Comparison of ENCODE assay signal across 36 cellular contexts in the genomic region with DNA sequence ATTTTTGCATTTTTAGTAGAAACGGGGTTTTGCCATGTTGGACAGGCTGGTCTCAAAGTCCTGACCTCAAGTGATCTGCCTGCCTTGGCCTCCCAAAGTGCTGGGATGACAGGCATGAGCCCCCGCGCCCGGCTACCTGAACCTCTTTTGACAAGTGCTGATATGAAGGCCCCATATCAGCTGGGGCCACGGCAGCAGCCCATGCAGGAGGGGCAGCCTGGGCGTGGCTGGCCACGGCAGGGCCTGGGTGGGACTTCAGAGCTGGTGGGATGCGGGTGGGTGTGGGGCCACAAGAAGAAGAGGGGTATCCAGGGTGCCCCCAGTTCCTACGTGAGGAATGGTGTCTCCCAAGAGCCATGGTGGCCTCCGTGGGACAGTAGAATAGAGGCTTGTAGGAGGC.
"Had no signal": no experiment of that assay in that cellular context is flagged by ENCODE, and none has a peak within 500 bp of the region (broad histone marks: within the 10 kb centered on the region; RNA-seq: fewer than 3 reads in every experiment).

No MANE protein-coding gene starts in this region.

- H3K27ac Mint-ChIP-seq: activated B cell treated with CpG ODN at 0.5 μM for 24 hours; activated CD4-positive, alpha-beta memory T cell treated with anti-CD3 and anti-CD28 coated beads for 36 hours; activated CD4-positive, alpha-beta T cell treated with anti-CD3 and anti-CD28 coated beads, Interleukin-2, amount 10 ng/mL, durations not matched to agents 24 days and 14 days; activated CD8-positive, alpha-beta T cell treated with anti-CD3 and anti-CD28 coated beads for 36 hours; activated naive CD4-positive, alpha-beta T cell treated with anti-CD3 and anti-CD28 coated beads for 36 hours; activated naive CD4-positive, alpha-beta T cell treated with anti-CD3 and anti-CD28 coated beads, Interleukin-2, amount 50 U/mL, for 72 hours; activated naive CD8-positive, alpha-beta T cell treated with anti-CD3 and anti-CD28 coated beads for 36 hours; activated T-cell treated with anti-CD3 and anti-CD28 coated beads, Interleukin-2, amount 50 U/mL, for 72 hours; activated T-helper 1 cell treated with anti-CD3 and anti-CD28 coated beads, Interleukin-12 subunit alpha, Interleukin-12 subunit beta, Interleukin-2, Interleukin-4 antibody, amounts not matched to agents 30 ng/mL and 10 ng/mL and 1 ng/mL, durations not matched to agents 14 hours and 24 hours and 36 hours; activated T-helper 17 cell treated with anti-CD3 and anti-CD28 coated beads, Interleukin-2, amount 50 U/mL, for 72 hours; T-helper 1 cell treated with Interleukin-12 subunit alpha and Interleukin-12 subunit beta and Interleukin-4 antibody, amounts not matched to agents 30 μg/mL and 1 μg/mL, for 36 hours; T-helper 2 cell treated with Interferon-gamma antibody and Interleukin-4, amounts not matched to agents 5 μg/mL and 100 μg/mL, for 36 hours had no signal

- FAIRE-seq: astrocyte, TTC549 had no signal

- ATAC-seq: activated CD8-positive, alpha-beta T cell treated with anti-CD3 and anti-CD28 coated beads for 36 hours; activated naive CD4-positive, alpha-beta T cell treated with anti-CD3 and anti-CD28 coated beads, Interleukin-2, amount 50 U/mL, for 72 hours; activated T-cell treated with anti-CD3 and anti-CD28 coated beads, Interleukin-2, amount 50 U/mL, for 4 hours; activated T-cell treated with anti-CD3 and anti-CD28 coated beads, Interleukin-2, amount 50 U/mL, for 72 hours; activated T-helper 17 cell treated with anti-CD3 and anti-CD28 coated beads, Interleukin-2, amount 50 U/mL, for 72 hours; body of pancreas had no signal

- H3K4me3 ChIP-seq: adrenal gland, body of pancreas, breast epithelium had no signal

- DNase-seq: activated B cell treated with CpG ODN at 0.5 μM for 24 hours; activated CD4-positive, alpha-beta memory T cell treated with anti-CD3 and anti-CD28 coated beads for 36 hours; activated CD4-positive, alpha-beta T cell treated with anti-CD3 and anti-CD28 coated beads for 4 hours; activated CD4-positive, alpha-beta T cell treated with anti-CD3 and anti-CD28 coated beads, Interleukin-2, amount 10 ng/mL, durations not matched to agents 24 days and 14 days; activated CD4-positive, alpha-beta T cell treated with anti-CD3 and anti-CD28 coated beads, Interleukin-2, amount 50 U/mL, for 1 hour; activated CD4-positive, alpha-beta T cell treated with anti-CD3 and anti-CD28 coated beads, Interleukin-2, amount 50 U/mL, for 4 hours; activated CD4-positive, CD25-positive, alpha-beta regulatory T cell treated with anti-CD3 and anti-CD28 coated beads, Interleukin-2, amount 50 U/mL, for 72 hours; activated CD8-positive, alpha-beta memory T cell treated with anti-CD3 and anti-CD28 coated beads, Interleukin-2, amount 50 U/mL, for 4 hours; activated CD8-positive, alpha-beta T cell treated with anti-CD3 and anti-CD28 coated beads for 36 hours; activated effector memory CD4-positive, alpha-beta T cell treated with anti-CD3 and anti-CD28 coated beads, Interleukin-2, amount 50 U/mL, for 16 hours; activated gamma-delta T cell treated with Interleukin-2 at 50 U/mL for 16 hours; activated naive CD4-positive, alpha-beta T cell; activated naive CD4-positive, alpha-beta T cell treated with anti-CD3 and anti-CD28 coated beads for 36 hours; activated naive CD4-positive, alpha-beta T cell treated with anti-CD3 and anti-CD28 coated beads, Interleukin-2, amount 50 U/mL, for 16 hours; activated naive CD8-positive, alpha-beta T cell treated with anti-CD3 and anti-CD28 coated beads for 36 hours; activated T-cell treated with anti-CD3 and anti-CD28 coated beads for 4 hours; activated T-cell treated with anti-CD3 and anti-CD28 coated beads, Interleukin-2, amount 50 U/mL, for 1 hour; activated T-cell treated with anti-CD3 and anti-CD28 coated beads, Interleukin-2, amount 50 U/mL, for 4 hours; activated T-cell treated with anti-CD3 and anti-CD28 coated beads, Interleukin-2, amount 50 U/mL, for 72 hours; adrenal gland; amniotic stem cell; body of pancreas; brain microvascular endothelial cell; central memory CD4-positive, alpha-beta T cell; T-helper 1 cell; T-helper 2 cell; T-helper 9 cell had no signal

- H3K27me3 ChIP-seq: adrenal gland, body of pancreas, brain microvascular endothelial cell, breast epithelium had no signal

- H3K9me3 Mint-ChIP-seq: activated CD4-positive, alpha-beta T cell treated with anti-CD3 and anti-CD28 coated beads, Interleukin-2, amount 10 ng/mL, durations not matched to agents 24 days and 14 days; activated naive CD4-positive, alpha-beta T cell treated with anti-CD3 and anti-CD28 coated beads, Interleukin-2, amount 50 U/mL, for 72 hours; activated T-cell treated with anti-CD3 and anti-CD28 coated beads, Interleukin-2, amount 50 U/mL, for 4 hours; activated T-helper 1 cell treated with anti-CD3 and anti-CD28 coated beads, Interleukin-12 subunit alpha, Interleukin-12 subunit beta, Interleukin-2, Interleukin-4 antibody, amounts not matched to agents 30 ng/mL and 10 ng/mL and 1 ng/mL, durations not matched to agents 14 hours and 24 hours and 36 hours; activated T-helper 17 cell treated with anti-CD3 and anti-CD28 coated beads, Interleukin-2, amount 50 U/mL, for 72 hours; T-helper 1 cell treated with Interleukin-12 subunit alpha and Interleukin-12 subunit beta and Interleukin-4 antibody, amounts not matched to agents 30 μg/mL and 1 μg/mL, for 36 hours; T-helper 2 cell treated with Interferon-gamma antibody and Interleukin-4, amounts not matched to agents 5 μg/mL and 100 μg/mL, for 36 hours had no signal

- H3K36me3 ChIP-seq: adrenal gland, brain microvascular endothelial cell, breast epithelium had no signal

- H3K27ac ChIP-seq: adrenal gland, body of pancreas, brain microvascular endothelial cell, breast epithelium, VCaP had no signal

- H3K27me3 Mint-ChIP-seq: activated B cell treated with CpG ODN at 0.5 μM for 24 hours; activated CD4-positive, alpha-beta memory T cell treated with anti-CD3 and anti-CD28 coated beads for 36 hours; activated CD4-positive, alpha-beta T cell treated with anti-CD3 and anti-CD28 coated beads, Interleukin-2, amount 10 ng/mL, durations not matched to agents 24 days and 14 days; activated CD8-positive, alpha-beta T cell treated with anti-CD3 and anti-CD28 coated beads for 36 hours; activated naive CD8-positive, alpha-beta T cell treated with anti-CD3 and anti-CD28 coated beads for 36 hours; activated T-helper 17 cell treated with anti-CD3 and anti-CD28 coated beads, Interleukin-2, amount 50 U/mL, for 72 hours had no signal

- H3K4me1 ChIP-seq: body of pancreas, breast epithelium had no signal

- H3K9me3 ChIP-seq: adrenal gland, body of pancreas, breast epithelium had no signal

- H3K4me3 Mint-ChIP-seq: activated B cell treated with CpG ODN at 0.5 μM for 24 hours; activated CD4-positive, alpha-beta memory T cell treated with anti-CD3 and anti-CD28 coated beads for 36 hours; activated CD4-positive, alpha-beta T cell treated with anti-CD3 and anti-CD28 coated beads, Interleukin-2, amount 10 ng/mL, durations not matched to agents 24 days and 14 days; activated CD8-positive, alpha-beta T cell treated with anti-CD3 and anti-CD28 coated beads for 36 hours; activated naive CD4-positive, alpha-beta T cell treated with anti-CD3 and anti-CD28 coated beads for 36 hours; activated naive CD8-positive, alpha-beta T cell treated with anti-CD3 and anti-CD28 coated beads for 36 hours; activated T-cell treated with anti-CD3 and anti-CD28 coated beads, Interleukin-2, amount 50 U/mL, for 4 hours; activated T-cell treated with anti-CD3 and anti-CD28 coated beads, Interleukin-2, amount 50 U/mL, for 72 hours; activated T-helper 1 cell treated with anti-CD3 and anti-CD28 coated beads, Interleukin-12 subunit alpha, Interleukin-12 subunit beta, Interleukin-2, Interleukin-4 antibody, amounts not matched to agents 30 ng/mL and 10 ng/mL and 1 ng/mL, durations not matched to agents 14 hours and 24 hours and 36 hours; activated T-helper 17 cell treated with anti-CD3 and anti-CD28 coated beads, Interleukin-2, amount 50 U/mL, for 72 hours; T-helper 2 cell treated with Interferon-gamma antibody and Interleukin-4, amounts not matched to agents 5 μg/mL and 100 μg/mL, for 36 hours had no signal
